In the genomic region with DNA sequence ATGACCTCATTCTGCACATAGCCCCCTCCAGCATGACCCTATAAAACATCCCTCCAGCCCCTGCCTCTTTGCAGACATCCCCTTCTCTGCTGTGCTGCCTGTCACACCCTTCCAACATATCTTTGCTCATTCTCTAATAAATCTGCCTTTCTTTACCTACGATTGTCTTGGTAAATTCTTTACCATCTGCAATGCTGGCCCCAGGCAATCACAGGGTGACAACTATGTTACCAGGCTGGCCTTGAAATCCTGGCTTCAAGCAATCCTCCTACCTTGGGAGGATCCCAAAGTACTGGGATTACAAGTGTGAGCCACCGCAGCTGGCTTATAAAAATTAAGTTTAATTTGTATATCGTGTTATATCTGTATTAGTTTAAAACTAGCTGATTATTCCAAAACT, we compare ENCODE assay signal across 19 cellular contexts.
A peak's percentile ranks its signal among the peaks of the same experiment; 100 is the strongest.
DNase-seq lines count a peak whose midpoint lies in the region; ATAC-seq and TF ChIP-seq lines count a peak whose summit lies in the region.
"Had no signal": no experiment of that assay in that cellular context is flagged by ENCODE, and none has a peak within 500 bp of the region (broad histone marks: within the 10 kb centered on the region; RNA-seq: fewer than 3 reads in every experiment).

No MANE protein-coding gene starts in this region.

- H3K9me3 Mint-ChIP-seq in CD4-positive, CD25-positive, alpha-beta regulatory T cell, result peaks cover 0 to 1% (median 0%) of the 10 kb centered on the region in 7 donors
- H3K9me3 Mint-ChIP-seq in GM23338, result no peaks in the 10 kb centered on the region
- H3K9me3 Mint-ChIP-seq in effector memory CD8-positive, alpha-beta T cell, result no peaks in the 10 kb centered on the region
- H3K9me3 Mint-ChIP-seq in natural killer cell treated with Interleukin-12 subunit alpha and Interleukin-12 subunit beta and Interleukin-15 and Interleukin-18, amount 100 ng/mL, for 72 hours, result peaks cover 2% of the 10 kb centered on the region

- in situ Hi-C loops in transverse colon (cut with MboI; ENCODE audit: low pct_ligation_motif_present in 1 of 4, low pct_unique_long_range_greater_than_20kb in 1 of 4, low sequenced_read_pairs in 3 of 4), result no loop called here

- no peak overlapping the region for H3K4me2 ChIP-seq in GM23338

- H3K4me1 Mint-ChIP-seq in CD4-positive, CD25-positive, alpha-beta regulatory T cell, result peaks cover 20 to 79% (median 60%) of the 10 kb centered on the region in 4 donors
- peaks cover 23% of the 10 kb centered on the region for H3K4me1 Mint-ChIP-seq in GM23338
- peaks cover 44 to 74% of the 10 kb centered on the region in 2 donors for H3K4me1 Mint-ChIP-seq in effector memory CD8-positive, alpha-beta T cell (ENCODE audit: low read depth in 2 of 2)
- peaks cover 65 to 79% of the 10 kb centered on the region in 2 donors for H3K4me1 Mint-ChIP-seq in natural killer cell treated with Interleukin-12 subunit alpha and Interleukin-12 subunit beta and Interleukin-15 and Interleukin-18, amount 100 ng/mL, for 72 hours (ENCODE audit: low read depth in 2 of 2)

- no peak overlapping the region for H3K4me3 ChIP-seq in CD4-positive, CD25-positive, alpha-beta regulatory T cell (ENCODE audit: low read depth, low read length)
- no peak overlapping the region for H3K4me3 ChIP-seq in GM23338
- no peak overlapping the region for H3K4me3 ChIP-seq in transverse colon
- H3K4me3 ChIP-seq: GM12878 had no signal

- no peak overlapping the region for H2AFZ ChIP-seq in GM23338

- no peak for TF ChIP-seq POLR2A in transverse colon (IDR thresholded peaks at IDR 0.05)

- TF ChIP-seq CTCF in GM23338 (conservative IDR thresholded peaks at IDR 0.05; ENCODE audit: low read depth in 2 of 2), result no peak
- no peak for TF ChIP-seq CTCF in transverse colon (IDR thresholded peaks at IDR 0.05)

- peak overlapping the region in 2 of 3 donors; percentile 79 to 92 for H3K27ac Mint-ChIP-seq in CD4-positive, CD25-positive, alpha-beta regulatory T cell
- H3K27ac Mint-ChIP-seq in GM23338, result no peak overlapping the region
- H3K27ac Mint-ChIP-seq in effector memory CD8-positive, alpha-beta T cell, result peak overlapping the region; percentile 86 to 91
- H3K27ac Mint-ChIP-seq in natural killer cell treated with Interleukin-12 subunit alpha and Interleukin-12 subunit beta and Interleukin-15 and Interleukin-18, amount 100 ng/mL, for 72 hours, result peak overlapping the region; percentile 80 to 81

- no peaks in the 10 kb centered on the region for H4K20me1 ChIP-seq in GM23338 (replicated peaks; ENCODE audit: insufficient read depth)

- no peaks in the 10 kb centered on the region for H3K36me3 ChIP-seq in CD4-positive, CD25-positive, alpha-beta regulatory T cell (ENCODE audit: control insufficient read depth, insufficient read depth, low read length)
- H3K36me3 ChIP-seq in GM23338 (ENCODE audit: insufficient read depth) (no peaks in the 10 kb centered on the region), transverse colon (no peaks in the 10 kb centered on the region)

- H3K4me1 ChIP-seq in CD4-positive, CD25-positive, alpha-beta regulatory T cell (ENCODE audit: control insufficient read depth, insufficient read depth, low read length, poor library complexity, severe bottlenecking), result peaks cover 40% of the 10 kb centered on the region
- H3K4me1 ChIP-seq in GM23338 (ENCODE audit: insufficient read depth) (peaks cover 9% of the 10 kb centered on the region; the same call in 1 of the 2 replicates), transverse colon (no peaks in the 10 kb centered on the region)

- H3K9me2 ChIP-seq in GM23338 (ENCODE audit: insufficient read depth), result no peaks in the 10 kb centered on the region

- H3K27ac ChIP-seq in CD4-positive, CD25-positive, alpha-beta regulatory T cell (ENCODE audit: insufficient read depth, low read length, poor library complexity, severe bottlenecking), result no peak overlapping the region
- no peak overlapping the region for H3K27ac ChIP-seq in GM23338 (ENCODE audit: low read depth)
- H3K27ac ChIP-seq in transverse colon, result no peak overlapping the region

- ATAC-seq in CD4-positive, CD25-positive, alpha-beta regulatory T cell (ENCODE audit: low read depth in 2 of 2), result no peak
- ATAC-seq in GM23338 (no peak), GM19452 (IDR thresholded peaks at IDR 0.05; ENCODE audit: unreplicated experiment) (no peak), GM21390 (IDR thresholded peaks at IDR 0.05; ENCODE audit: unreplicated experiment) (no peak)
- ATAC-seq in effector memory CD8-positive, alpha-beta T cell (replicated peaks), result no peak
- ATAC-seq in natural killer cell treated with Interleukin-12 subunit alpha and Interleukin-12 subunit beta and Interleukin-15 and Interleukin-18, amount 100 ng/mL, for 72 hours, result no peak
- ATAC-seq: GM12878 had no signal

- no peaks in the 10 kb centered on the region for H3K79me2 ChIP-seq in GM23338 (replicated peaks; ENCODE audit: insufficient read depth)

- intact Hi-C loops in transverse colon (cut with DNase I; ENCODE audit: low total_unique reads), result no loop called here

- no peaks in the 10 kb centered on the region for H3K27me3 Mint-ChIP-seq in CD4-positive, CD25-positive, alpha-beta regulatory T cell
- H3K27me3 Mint-ChIP-seq in GM23338 (ENCODE audit: insufficient read depth, low read depth, poor library complexity), result no peaks in the 10 kb centered on the region
- no peaks in the 10 kb centered on the region for H3K27me3 Mint-ChIP-seq in effector memory CD8-positive, alpha-beta T cell
- H3K27me3 Mint-ChIP-seq in natural killer cell treated with Interleukin-12 subunit alpha and Interleukin-12 subunit beta and Interleukin-15 and Interleukin-18, amount 100 ng/mL, for 72 hours, result no peaks in the 10 kb centered on the region

- H3K9me3 ChIP-seq in CD4-positive, CD25-positive, alpha-beta regulatory T cell (ENCODE audit: control insufficient read depth in 2 of 2, low read length in 2 of 2), result no peaks in the 10 kb centered on the region
- no peaks in the 10 kb centered on the region for H3K9me3 ChIP-seq in transverse colon

- H3F3A ChIP-seq in GM23338 (replicated peaks; ENCODE audit: low read depth), result no peaks in the 10 kb centered on the region

- peak overlapping the region in 2 of 4 donors; percentile 7 to 32 for H3K4me3 Mint-ChIP-seq in CD4-positive, CD25-positive, alpha-beta regulatory T cell
- H3K4me3 Mint-ChIP-seq in GM23338, result no peak overlapping the region
- peak overlapping the region; percentile 53 to 73 for H3K4me3 Mint-ChIP-seq in effector memory CD8-positive, alpha-beta T cell
- H3K4me3 Mint-ChIP-seq in natural killer cell treated with Interleukin-12 subunit alpha and Interleukin-12 subunit beta and Interleukin-15 and Interleukin-18, amount 100 ng/mL, for 72 hours, result peak overlapping the region; percentile 58

- DNase-seq in CD4-positive, CD25-positive, alpha-beta regulatory T cell, result no peak
- DNase-seq in GM23338 (ENCODE audit: low spot score) (peak; percentile 13), cortex of kidney (lab: John Stamatoyannopoulos, UW) (no peak), transverse colon (no peak)
- no peak for DNase-seq in effector memory CD8-positive, alpha-beta T cell
- DNase-seq in natural killer cell treated with Interleukin-12 subunit alpha and Interleukin-12 subunit beta and Interleukin-15 and Interleukin-18, amount 100 ng/mL, for 72 hours (ENCODE audit: low spot score), result no peak
- DNase-seq: ACHN, DMS79 treated with DMSO at 0.1 percent for 48 hours, GDM1, KBM-7, NCI-H1436, NCI-H2029, NCI-H2171, NCI-H446, RPMI8226, SIG-M5 had no signal

- H3K27me3 ChIP-seq in CD4-positive, CD25-positive, alpha-beta regulatory T cell (ENCODE audit: control insufficient read depth, insufficient read depth, low read length), result no peaks in the 10 kb centered on the region
- H3K27me3 ChIP-seq in GM23338 (ENCODE audit: insufficient read depth) (no peaks in the 10 kb centered on the region), transverse colon (no peaks in the 10 kb centered on the region)

- 83 to 92% methylated on average over 3 of the region's 3 CpGs for WGBS in transverse colon (ENCODE audit: low coverage in 1 of 2), 2 donors

- no peaks in the 10 kb centered on the region for H3K36me3 Mint-ChIP-seq in CD4-positive, CD25-positive, alpha-beta regulatory T cell
- no peaks in the 10 kb centered on the region for H3K36me3 Mint-ChIP-seq in GM23338 (ENCODE audit: low read depth)
- H3K36me3 Mint-ChIP-seq in effector memory CD8-positive, alpha-beta T cell (ENCODE audit: insufficient read depth), result no peaks in the 10 kb centered on the region
- H3K36me3 Mint-ChIP-seq in natural killer cell treated with Interleukin-12 subunit alpha and Interleukin-12 subunit beta and Interleukin-15 and Interleukin-18, amount 100 ng/mL, for 72 hours, result no peaks in the 10 kb centered on the region

- no peak for TF ChIP-seq EP300 in transverse colon (IDR thresholded peaks at IDR 0.05; ENCODE audit: low read depth)

TF ChIP-seq in GM23338, 12 proteins besides CTCF, POLR2A, EP300 and RAD21 (continues in another document):
- no peak for TF ChIP-seq CREB1 (CRISPR knock-in tag; IDR thresholded peaks at IDR 0.05; ENCODE audit: low read depth)
